16 cellular contexts compared by ENCODE assay signal in the genomic region with DNA sequence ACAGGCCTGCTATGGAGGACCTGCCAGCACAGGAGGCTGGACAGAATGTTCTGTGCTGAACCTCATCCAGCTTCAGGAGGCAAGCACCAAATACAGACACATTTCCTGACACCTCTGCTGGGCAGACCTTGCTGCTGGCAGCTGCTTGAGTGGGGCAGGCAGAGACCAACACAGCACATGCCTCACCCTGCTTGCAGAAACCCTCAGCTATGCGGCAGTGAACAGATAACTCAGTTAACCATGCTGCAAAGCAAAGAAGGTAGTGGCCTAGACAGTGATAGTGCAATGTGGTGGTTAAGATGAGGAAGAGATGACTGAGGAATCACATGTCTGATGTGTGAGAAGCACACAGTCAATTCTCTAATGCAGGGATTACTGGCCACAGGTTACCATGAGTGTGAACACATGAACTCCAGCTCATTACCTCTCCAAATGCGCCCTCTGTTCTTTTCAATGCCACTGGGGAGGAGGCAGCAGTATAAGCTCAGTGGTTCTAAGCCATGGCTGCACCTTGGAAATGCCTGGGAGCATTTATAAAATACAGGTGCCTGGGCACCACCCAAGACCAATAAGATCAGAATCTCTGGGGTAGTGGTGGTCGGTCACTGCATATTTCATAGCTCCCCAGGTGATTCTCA.
"Had no signal": no experiment of that assay in that cellular context is flagged by ENCODE, and none has a peak within 500 bp of the region (broad histone marks: within the 10 kb centered on the region; RNA-seq: fewer than 3 reads in every experiment).

No MANE protein-coding gene starts in this region.

- H3K27ac Mint-ChIP-seq: activated CD4-positive, alpha-beta T cell treated with anti-CD3 and anti-CD28 coated beads for 36 hours; activated T-helper 2 cell treated with anti-CD3 and anti-CD28 coated beads, Interferon-gamma antibody, Interleukin-2, Interleukin-4, amounts not matched to agents 10 μg/mL and 5 μg/mL and 100 μg/mL, durations not matched to agents 14 hours and 24 hours and 36 hours; effector memory CD8-positive, alpha-beta T cell; immature natural killer cell; memory B cell; nephron had no signal

- H3K27ac ChIP-seq: adrenal gland, SK-N-MC, tibial nerve, WERI-Rb-1 had no signal

- H3K36me3 Mint-ChIP-seq: immature natural killer cell, memory B cell had no signal

- ATAC-seq: activated CD4-positive, alpha-beta T cell treated with anti-CD3 and anti-CD28 coated beads for 36 hours; effector memory CD8-positive, alpha-beta T cell; left colon had no signal

- H3K9me3 ChIP-seq: adrenal gland, tibial nerve had no signal

- H3K27me3 Mint-ChIP-seq: memory B cell had no signal

- H3K4me3 Mint-ChIP-seq: activated CD4-positive, alpha-beta T cell treated with anti-CD3 and anti-CD28 coated beads for 36 hours; effector memory CD8-positive, alpha-beta T cell; immature natural killer cell; memory B cell; nephron had no signal

- H3K27me3 ChIP-seq: adrenal gland, tibial nerve had no signal

- H3K4me3 ChIP-seq: adrenal gland, SK-N-MC, tibial nerve had no signal

- H3K4me1 Mint-ChIP-seq: activated CD4-positive, alpha-beta T cell treated with anti-CD3 and anti-CD28 coated beads for 36 hours; immature natural killer cell; memory B cell; nephron had no signal

- H3K36me3 ChIP-seq: adrenal gland, tibial nerve, WERI-Rb-1 had no signal

- H3K4me1 ChIP-seq: adrenal gland, tibial nerve had no signal

- DNase-seq: activated CD4-positive, alpha-beta T cell treated with anti-CD3 and anti-CD28 coated beads for 36 hours; activated CD8-positive, alpha-beta memory T cell treated with anti-CD3 and anti-CD28 coated beads for 24 hours; activated naive CD4-positive, alpha-beta T cell treated with anti-CD3 and anti-CD28 coated beads, Interleukin-2, amount 50 U/mL, for 16 hours; adrenal gland; effector memory CD8-positive, alpha-beta T cell; immature natural killer cell; left colon; stimulated activated CD4-positive, alpha-beta T cell treated with anti-CD3 and anti-CD28 coated beads, Interleukin-15, amount 100 ng/mL, for 24 hours; stimulated activated CD4-positive, alpha-beta T cell treated with anti-CD3 and anti-CD28 coated beads, Interleukin-4, amount 100 ng/mL, for 24 hours; T-helper 1 cell; WERI-Rb-1 had no signal

- H3K9me3 Mint-ChIP-seq: activated T-helper 2 cell treated with anti-CD3 and anti-CD28 coated beads, Interferon-gamma antibody, Interleukin-2, Interleukin-4, amounts not matched to agents 10 μg/mL and 5 μg/mL and 100 μg/mL, durations not matched to agents 14 hours and 24 hours and 36 hours; effector memory CD8-positive, alpha-beta T cell; immature natural killer cell; memory B cell; nephron had no signal
